ENCODE assay signal across 19 cellular contexts in the genomic region with DNA sequence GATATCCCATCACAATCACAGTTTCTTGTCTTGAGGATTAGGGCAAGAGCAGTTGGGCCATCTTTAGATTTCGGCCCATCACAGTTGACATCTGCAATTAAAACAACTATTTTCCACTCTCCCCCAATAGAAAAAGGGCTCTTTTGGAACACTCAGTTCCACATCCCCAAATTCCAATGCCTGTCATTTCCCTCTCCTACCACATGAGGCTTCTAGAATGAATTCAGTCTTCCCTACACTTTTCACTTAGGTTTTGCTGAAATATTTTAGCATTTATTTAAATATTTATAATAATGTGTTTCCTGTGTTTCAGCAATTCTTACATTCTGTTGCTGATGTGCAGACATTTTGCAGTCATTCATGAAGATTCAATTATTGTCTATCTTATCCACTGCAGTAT.
DNase-seq lines count a peak whose midpoint lies in the region; ATAC-seq and TF ChIP-seq lines count a peak whose summit lies in the region.
"Had no signal": no experiment of that assay in that cellular context is flagged by ENCODE, and none has a peak within 500 bp of the region (broad histone marks: within the 10 kb centered on the region; RNA-seq: fewer than 3 reads in every experiment).

No MANE protein-coding gene starts in this region.

- no peak overlapping the region for H2BK120ac ChIP-seq in IMR-90 (ENCODE audit: low read depth, low read length)

- no peak overlapping the region for H3K27ac Mint-ChIP-seq in mesothelial cell of epicardium
- H3K27ac Mint-ChIP-seq: B cell had no signal

- H4K91ac ChIP-seq in IMR-90 (ENCODE audit: insufficient read depth, low read depth, low read length): no peak overlapping the region

- DNase-seq in AG09319 (ENCODE audit: extremely low read depth, low read depth) (no peak), IMR-90 (no peak), choroid plexus epithelial cell (ENCODE audit: low read depth) (peak; percentile 30), mesothelial cell of epicardium (ENCODE audit: low spot score in 2 of 2, unreplicated experiment in 2 of 2) (no peak), WERI-Rb-1 (no peak), AG08395 (ENCODE audit: low spot score) (no peak)
- DNase-seq: activated CD4-positive, alpha-beta T cell treated with anti-CD3 and anti-CD28 coated beads, Interleukin-2, amount 50 U/mL, for 1 hour; activated naive CD4-positive, alpha-beta T cell; body of pancreas; esophagus squamous epithelium; HCEC 1CT; Kasumi-1; NCI-H1105 treated with DMSO at 0.1 percent for 48 hours; NCI-H748 treated with DMSO at 0.1 percent for 48 hours; occipital lobe; PC-9 had no signal

- H2AK9ac ChIP-seq in IMR-90 (replicated peaks; ENCODE audit: low read depth, low read length, poor library complexity): no peak overlapping the region

- H3K27ac ChIP-seq in IMR-90 (ENCODE audit: insufficient read depth, low read length) (no peak overlapping the region), gastroesophageal sphincter (no peak overlapping the region), WERI-Rb-1 (no peak overlapping the region)
- H3K27ac ChIP-seq: body of pancreas, esophagus squamous epithelium, PC-9 had no signal

- CTCF ChIA-PET in IMR-90 (lab: Yijun Ruan, JAX): no interaction called here

- no peak overlapping the region for H3K18ac ChIP-seq in IMR-90 (ENCODE audit: low read depth, low read length)

- no peaks in the 10 kb centered on the region for H3K9me3 Mint-ChIP-seq in mesothelial cell of epicardium

- dilution Hi-C loops in IMR-90 (cut with HindIII; ENCODE audit: low sequenced_read_pairs, unreplicated experiment): no loop called here

- no peak for TF ChIP-seq EP300 in gastroesophageal sphincter (IDR thresholded peaks at IDR 0.05)

- intact Hi-C loops in IMR-90 (cut with micrococcal nuclease): no loop called here

- H3K4me3 Mint-ChIP-seq in mesothelial cell of epicardium: no peak overlapping the region
- H3K4me3 Mint-ChIP-seq: B cell had no signal

- no peak for TF ChIP-seq POLR2A in IMR-90 (IDR thresholded peaks at IDR 0.05; ENCODE audit: low read depth, low read length)
- TF ChIP-seq POLR2A in gastroesophageal sphincter (IDR thresholded peaks at IDR 0.05): no peak

- H4K20me1 ChIP-seq in IMR-90 (ENCODE audit: insufficient read depth, low read length): no peaks in the 10 kb centered on the region

- no peak overlapping the region for H2BK20ac ChIP-seq in IMR-90 (ENCODE audit: low read depth, low read length)

- no peak overlapping the region for H3K9ac ChIP-seq in IMR-90 (ENCODE audit: low read depth, low read length)

- no peaks in the 10 kb centered on the region for H3K36me3 Mint-ChIP-seq in mesothelial cell of epicardium

- no peak overlapping the region for H3K4ac ChIP-seq in IMR-90 (ENCODE audit: low read depth, low read length)

- H2BK15ac ChIP-seq in IMR-90 (ENCODE audit: low read depth, low read length): no peak overlapping the region

- no peak overlapping the region for H4K5ac ChIP-seq in IMR-90 (ENCODE audit: low read depth, low read length)

- H3K14ac ChIP-seq in IMR-90 (replicated peaks; ENCODE audit: low read depth, low read length): no peak overlapping the region

- no peak overlapping the region for H2BK5ac ChIP-seq in IMR-90 (ENCODE audit: low read depth, low read length, poor library complexity, severe bottlenecking)

- H3K9me3 ChIP-seq in IMR-90 (ENCODE audit: control insufficient read depth, insufficient read depth, low read length) (no peaks in the 10 kb centered on the region), gastroesophageal sphincter (no peaks in the 10 kb centered on the region), WERI-Rb-1 (ENCODE audit: severe bottlenecking) (no peaks in the 10 kb centered on the region)
- H3K9me3 ChIP-seq: body of pancreas, esophagus squamous epithelium had no signal

- no peak overlapping the region for H2AFZ ChIP-seq in IMR-90 (replicated peaks; ENCODE audit: low read length, poor library complexity)
- H2AFZ ChIP-seq: PC-9 had no signal

- no peaks in the 10 kb centered on the region for H3K79me1 ChIP-seq in IMR-90 (ENCODE audit: low read depth in 1 of 2, low read length in 2 of 2)

- no peak overlapping the region for H3K23ac ChIP-seq in IMR-90 (ENCODE audit: low read depth, low read length)

- H4K8ac ChIP-seq in IMR-90 (ENCODE audit: low read depth in 2 of 2, low read length in 2 of 2): no peak overlapping the region

- BruUV-seq in IMR-90 (replicated peaks; lab: Mats Ljungman, UMichigan): no TSS peak

- H3K4me1 Mint-ChIP-seq in mesothelial cell of epicardium: no peaks in the 10 kb centered on the region
- H3K4me1 Mint-ChIP-seq: B cell had no signal

- H3K4me1 ChIP-seq in IMR-90 (ENCODE audit: control insufficient read depth, insufficient read depth, low read length) (no peaks in the 10 kb centered on the region), gastroesophageal sphincter (peaks cover 0 to 5% (median 0%) of the 10 kb centered on the region in 3 donors)
- H3K4me1 ChIP-seq: body of pancreas, esophagus squamous epithelium had no signal

- 0 out of 2 replicates have a peak, but pooled peaks have one; percentile 27 for ATAC-seq in IMR-90 (ENCODE audit: low read depth)
- ATAC-seq in gastroesophageal sphincter: no peak
- no peak for ATAC-seq in HG02610 (IDR thresholded peaks at IDR 0.05; ENCODE audit: unreplicated experiment)
- ATAC-seq: body of pancreas had no signal

- H3K27me3 ChIP-seq in IMR-90 (ENCODE audit: control insufficient read depth, insufficient read depth, low read length): no peaks in the 10 kb centered on the region; the same call in 1 of the 2 replicates
- no peaks in the 10 kb centered on the region for H3K27me3 ChIP-seq in gastroesophageal sphincter
- H3K27me3 ChIP-seq in WERI-Rb-1 (ENCODE audit: insufficient read depth, low read depth, severe bottlenecking): no peaks in the 10 kb centered on the region
- H3K27me3 ChIP-seq: body of pancreas, esophagus squamous epithelium had no signal

- in situ Hi-C loops in IMR-90 (cut with MboI; ENCODE audit: low sequenced_read_pairs): no loop called here

- H3K9me1 ChIP-seq in IMR-90 (ENCODE audit: insufficient read depth, low read length): no peaks in the 10 kb centered on the region

- WGBS in IMR-90 (ENCODE audit: extremely low coverage in 2 of 2, insufficient read length in 1 of 2), 2 experiments: no CpG with 5 or more reads among the region's 1 CpG
- 92 to 95% methylated on average over 1 of the region's 1 CpG for WGBS in gastroesophageal sphincter (ENCODE audit: low coverage in 1 of 2), 2 donors

- H2AK5ac ChIP-seq in IMR-90 (ENCODE audit: low read depth, low read length): no peak overlapping the region

- TF ChIP-seq CTCF in AG09319 (IDR thresholded peaks at IDR 0.05; ENCODE audit: low read depth, low read length) (peak; percentile 6), IMR-90 (conservative IDR thresholded peaks at IDR 0.05; ENCODE audit: low read depth, low read length) (peak; percentile 16; the same call in 1 of the 2 replicates), choroid plexus epithelial cell (conservative IDR thresholded peaks at IDR 0.05; ENCODE audit: low read depth, low read length) (peak; percentile 50), mesothelial cell of epicardium (IDR thresholded peaks at IDR 0.05; ENCODE audit: unreplicated experiment) (peak; percentile 48), gastroesophageal sphincter (IDR thresholded peaks at IDR 0.05) (no peak), WERI-Rb-1 (IDR thresholded peaks at IDR 0.05; ENCODE audit: low read depth, low read length) (no peak)

- no peak for TF ChIP-seq RAD21 in IMR-90 (IDR thresholded peaks at IDR 0.05; ENCODE audit: low read length)

- no peaks in the 10 kb centered on the region for H3K27me3 Mint-ChIP-seq in mesothelial cell of epicardium (ENCODE audit: low read depth)

- no peak overlapping the region for H3K4me2 ChIP-seq in IMR-90 (ENCODE audit: low read depth, low read length)
- H3K4me2 ChIP-seq: PC-9 had no signal

- H3K56ac ChIP-seq in IMR-90 (ENCODE audit: extremely low read depth, insufficient read depth, low read length): no peak overlapping the region

- H3K36me3 ChIP-seq in IMR-90 (ENCODE audit: control insufficient read depth, insufficient read depth, low read length) (no peaks in the 10 kb centered on the region), gastroesophageal sphincter (no peaks in the 10 kb centered on the region), WERI-Rb-1 (no peaks in the 10 kb centered on the region)
- H3K36me3 ChIP-seq: esophagus squamous epithelium had no signal

- POLR2A ChIA-PET in IMR-90 (lab: Charles Lee; ENCODE audit: unreplicated experiment): no interaction called here

- no peak overlapping the region for H3K4me3 ChIP-seq in IMR-90 (ENCODE audit: insufficient read depth, low read depth, low read length)
- H3K4me3 ChIP-seq in choroid plexus epithelial cell (ENCODE audit: low read depth, low read length): no peak overlapping the region
- no peak overlapping the region for H3K4me3 ChIP-seq in gastroesophageal sphincter
- H3K4me3 ChIP-seq in WERI-Rb-1 (ENCODE audit: low read depth, low read length): no peak overlapping the region
- H3K4me3 ChIP-seq: body of pancreas, esophagus squamous epithelium, PC-9 had no signal

TF ChIP-seq in IMR-90, 13 proteins besides CTCF, POLR2A, EP300 and RAD21 (continues in another document):
- TF ChIP-seq, protein P1, sequence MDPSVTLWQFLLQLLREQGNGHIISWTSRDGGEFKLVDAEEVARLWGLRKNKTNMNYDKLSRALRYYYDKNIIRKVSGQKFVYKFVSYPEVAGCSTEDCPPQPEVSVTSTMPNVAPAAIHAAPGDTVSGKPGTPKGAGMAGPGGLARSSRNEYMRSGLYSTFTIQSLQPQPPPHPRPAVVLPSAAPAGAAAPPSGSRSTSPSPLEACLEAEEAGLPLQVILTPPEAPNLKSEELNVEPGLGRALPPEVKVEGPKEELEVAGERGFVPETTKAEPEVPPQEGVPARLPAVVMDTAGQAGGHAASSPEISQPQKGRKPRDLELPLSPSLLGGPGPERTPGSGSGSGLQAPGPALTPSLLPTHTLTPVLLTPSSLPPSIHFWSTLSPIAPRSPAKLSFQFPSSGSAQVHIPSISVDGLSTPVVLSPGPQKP (IDR thresholded peaks at IDR 0.05; ENCODE audit: borderline replicate concordance, low read depth, low read length): no peak
- TF ChIP-seq CHD1 (IDR thresholded peaks at IDR 0.05; ENCODE audit: low read depth, low read length): no peak
- TF ChIP-seq, protein P2, sequence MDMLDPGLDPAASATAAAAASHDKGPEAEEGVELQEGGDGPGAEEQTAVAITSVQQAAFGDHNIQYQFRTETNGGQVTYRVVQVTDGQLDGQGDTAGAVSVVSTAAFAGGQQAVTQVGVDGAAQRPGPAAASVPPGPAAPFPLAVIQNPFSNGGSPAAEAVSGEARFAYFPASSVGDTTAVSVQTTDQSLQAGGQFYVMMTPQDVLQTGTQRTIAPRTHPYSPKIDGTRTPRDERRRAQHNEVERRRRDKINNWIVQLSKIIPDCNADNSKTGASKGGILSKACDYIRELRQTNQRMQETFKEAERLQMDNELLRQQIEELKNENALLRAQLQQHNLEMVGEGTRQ (IDR thresholded peaks at IDR 0.05; ENCODE audit: low read depth, low read length): no peak
- TF ChIP-seq MAZ (IDR thresholded peaks at IDR 0.05; ENCODE audit: borderline replicate concordance, low read depth, low read length): no peak
- no peak for TF ChIP-seq CEBPB (IDR thresholded peaks at IDR 0.05; ENCODE audit: low read depth, low read length)
- no peak for TF ChIP-seq MXI1 (IDR thresholded peaks at IDR 0.05; ENCODE audit: borderline replicate concordance, low read depth, low read length)
- TF ChIP-seq SMC3 (IDR thresholded peaks at IDR 0.05; ENCODE audit: low read depth, low read length): no peak
- no peak for TF ChIP-seq MAFK (IDR thresholded peaks at IDR 0.05; ENCODE audit: low read depth, low read length)

Comparison
In these comparisons a context has a peak if more than half of its experiments do, and no peak if none do; other contexts are left out.
1. CTCF ChIP-seq: peak in AG09319 (single experiment), IMR-90 (single experiment), choroid plexus epithelial cell (single experiment) and mesothelial cell of epicardium (single experiment); none in gastroesophageal sphincter (0 of 4) and WERI-Rb-1 (single experiment).